13 cellular contexts compared by ENCODE assay signal in the genomic region with DNA sequence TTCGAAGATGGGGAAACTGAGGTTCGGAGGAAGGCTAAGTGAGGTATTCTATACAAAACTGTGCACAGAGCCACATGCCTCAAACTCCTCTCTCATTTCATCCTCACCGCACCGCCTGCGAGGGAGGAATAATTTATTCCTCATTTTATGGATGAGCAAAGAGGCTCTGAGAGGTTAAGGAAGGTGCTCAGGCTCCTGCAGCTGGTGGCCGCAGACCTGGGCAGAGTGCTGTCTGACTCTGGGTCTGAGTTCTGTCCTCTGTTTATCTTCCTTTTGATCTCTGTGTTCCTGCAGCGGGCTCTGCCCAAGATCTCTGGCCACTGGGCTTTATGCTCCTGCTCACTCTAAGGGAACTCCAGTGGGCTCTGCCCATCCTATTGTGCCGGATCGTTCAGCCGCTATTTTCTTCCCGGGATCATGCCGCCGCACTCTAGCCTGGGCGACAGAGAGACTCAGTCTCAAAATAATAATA.
"Had no signal": no experiment of that assay in that cellular context is flagged by ENCODE, and none has a peak within 500 bp of the region (broad histone marks: within the 10 kb centered on the region; RNA-seq: fewer than 3 reads in every experiment).

No MANE protein-coding gene starts in this region.

- H3K36me3 ChIP-seq: MG63 had no signal

- DNase-seq: IMR-90, Karpas-422, KG1, MG63, NCI-H1092, NCI-H1105 treated with DMSO at 0.1 percent for 48 hours, NCI-H1436 treated with DMSO at 0.1 percent for 48 hours, NCI-H2029, NCI-H2081 treated with DMSO at 0.1 percent for 48 hours, NCI-H2227 treated with DMSO at 0.1 percent for 48 hours, NCI-H510A treated with DMSO at 0.1 percent for 48 hours, NCI-H774, SHP77 had no signal

- H3K9me3 ChIP-seq: MG63 had no signal

- H3K27me3 ChIP-seq: MG63 had no signal

- H3K4me3 ChIP-seq: MG63 had no signal
